8 cellular contexts compared by ENCODE assay signal in the genomic region with DNA sequence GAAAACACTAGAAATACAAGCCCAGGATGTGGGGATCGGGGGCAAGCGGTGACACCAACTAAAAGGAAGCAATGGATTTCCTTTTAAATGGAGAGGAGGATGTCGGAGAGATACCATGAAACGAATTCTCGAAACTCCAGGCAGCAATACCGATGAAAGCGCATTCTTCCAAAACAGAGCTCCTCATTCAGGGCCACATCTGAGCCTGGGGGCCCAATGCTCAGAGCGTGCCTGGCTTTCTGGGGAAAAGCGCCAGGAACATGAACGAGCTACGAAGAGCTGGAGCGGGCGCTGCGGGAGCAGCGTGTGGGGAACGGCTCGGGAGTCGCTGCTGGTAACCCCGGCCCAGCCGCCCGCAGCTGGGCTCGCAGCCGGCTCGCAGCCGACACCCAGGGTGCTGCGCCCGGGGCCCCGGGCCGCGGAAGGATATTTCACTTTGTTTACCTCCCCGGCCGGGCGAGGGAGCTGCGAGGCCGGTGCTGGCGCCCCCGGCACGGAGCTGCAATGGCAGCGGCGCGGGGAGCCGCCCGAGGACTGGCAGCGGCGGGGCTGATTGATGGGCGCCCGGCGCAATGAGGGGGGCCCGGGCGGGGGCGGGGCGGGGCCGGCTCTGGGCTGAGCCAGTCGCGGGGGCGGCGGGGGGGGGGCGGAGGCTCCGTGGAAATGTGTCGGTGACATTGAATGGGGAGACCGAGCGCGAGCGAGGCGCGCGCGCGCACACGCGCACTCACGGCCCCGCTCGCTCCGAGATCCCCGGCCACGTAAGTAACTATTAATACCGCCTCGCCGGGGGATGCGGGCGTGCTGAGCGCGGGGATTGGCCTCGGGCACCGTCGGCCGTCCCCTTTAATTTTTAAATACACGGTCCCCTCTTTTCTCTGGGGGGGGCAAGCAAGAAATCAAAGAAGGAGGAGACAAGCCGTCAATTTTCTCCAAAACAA. TPM values are rescaled to one million over a fixed set of nuclear protein-coding genes. Genes with fewer than 3 reads are reported as not detected.
DNase-seq lines count a peak whose midpoint lies in the region; ATAC-seq and TF ChIP-seq lines count a peak whose summit lies in the region.

A gene (plus strand): TSS at position 687 of the 941 bp plus-strand sequence. CDS start 1,372 bp downstream, outside the sequence.

- H3K27me3 Mint-ChIP-seq in naive B cell = no peaks in the 10 kb centered on the region

- peak; percentile 62 for DNase-seq in Caki2 (ENCODE audit: low read depth)
- peak; percentile 48 for DNase-seq in KG1 (lab: John Stamatoyannopoulos, UW)
- peak; percentile 87 for DNase-seq in RWPE1 (ENCODE audit: low spot score)
- DNase-seq in activated T-helper 1 cell treated with anti-CD3 and anti-CD28 coated beads, Interleukin-2, amount 50 U/mL, for 16 hours (ENCODE audit: low read depth in 1 of 2, low spot score in 1 of 2) = peak; percentile 81 to 86
- DNase-seq in fibroblast of gingiva (ENCODE audit: low read depth) = peak; percentile 89
- DNase-seq in naive B cell = peak; percentile 87
- DNase-seq in stimulated activated effector memory CD8-positive, alpha-beta T cell treated with anti-CD3 and anti-CD28 coated beads, Interleukin-12 subunit alpha, Interleukin-12 subunit beta, amount 100 ng/mL, for 72 hours (ENCODE audit: low spot score in 2 of 2) = peak; percentile 70 to 86

- H3K4me3 Mint-ChIP-seq in naive B cell = peak within 1 kb of the TSS; percentile 96 to 100 (median 98)
- peak within 1 kb of the TSS; percentile 98 for H3K4me3 Mint-ChIP-seq in stimulated activated effector memory CD8-positive, alpha-beta T cell treated with anti-CD3 and anti-CD28 coated beads, Interleukin-12 subunit alpha, Interleukin-12 subunit beta, amount 100 ng/mL, for 72 hours

- peak within 1 kb of the TSS; percentile 93 to 98 (median 96) for H3K27ac Mint-ChIP-seq in naive B cell
- H3K27ac Mint-ChIP-seq in stimulated activated effector memory CD8-positive, alpha-beta T cell treated with anti-CD3 and anti-CD28 coated beads, Interleukin-12 subunit alpha, Interleukin-12 subunit beta, amount 100 ng/mL, for 72 hours = peak within 1 kb of the TSS; percentile 88

- H3K36me3 Mint-ChIP-seq in naive B cell = peaks cover 0 to 8% of the 10 kb centered on the region in 2 donors
- peaks cover 27% of the 10 kb centered on the region for H3K36me3 Mint-ChIP-seq in stimulated activated effector memory CD8-positive, alpha-beta T cell treated with anti-CD3 and anti-CD28 coated beads, Interleukin-12 subunit alpha, Interleukin-12 subunit beta, amount 100 ng/mL, for 72 hours

- CTCF ChIA-PET in RWPE1 (lab: Yijun Ruan, JAX) = interaction anchor here (0.6 to 3.8 kb wide), 13 partner anchors 13 to 917 kb away, joined by 3 to 32 read pairs (median 4); no protein-coding TSS in a partner anchor

- no peaks in the 10 kb centered on the region for H3K9me3 Mint-ChIP-seq in naive B cell
- H3K9me3 Mint-ChIP-seq in stimulated activated effector memory CD8-positive, alpha-beta T cell treated with anti-CD3 and anti-CD28 coated beads, Interleukin-12 subunit alpha, Interleukin-12 subunit beta, amount 100 ng/mL, for 72 hours = no peaks in the 10 kb centered on the region

- peak; percentile 71 for ATAC-seq in GM21529 (IDR thresholded peaks at IDR 0.05; ENCODE audit: unreplicated experiment)
- ATAC-seq in naive B cell (ENCODE audit: low read depth in 2 of 2) = peak; percentile 74 to 77
- peak; percentile 83 for ATAC-seq in stimulated activated effector memory CD8-positive, alpha-beta T cell treated with anti-CD3 and anti-CD28 coated beads, Interleukin-12 subunit alpha, Interleukin-12 subunit beta, amount 100 ng/mL, for 72 hours

- POLR2A ChIA-PET in RWPE1 (lab: Yijun Ruan, JAX; ENCODE audit: low non-redundant PET) = interaction anchor here (1.0 kb wide), 1 partner anchor 20 kb away, joined by 3 read pairs; no protein-coding TSS in a partner anchor

- in situ Hi-C loops in Caki2 (cut with HindIII; ENCODE audit: low pct_unique_long_range_greater_than_20kb, low sequenced_read_pairs) = no loop called here

- H3K27ac ChIP-seq in RWPE1 = peak within 1 kb of the TSS; percentile 96

- TF ChIP-seq CTCF in RWPE1 (conservative IDR thresholded peaks at IDR 0.05; ENCODE audit: low read depth) = peak; percentile 39

- H3K4me1 Mint-ChIP-seq in naive B cell = peaks cover 36 to 42% (median 39%) of the 10 kb centered on the region in 3 donors
- peaks cover 55% of the 10 kb centered on the region for H3K4me1 Mint-ChIP-seq in stimulated activated effector memory CD8-positive, alpha-beta T cell treated with anti-CD3 and anti-CD28 coated beads, Interleukin-12 subunit alpha, Interleukin-12 subunit beta, amount 100 ng/mL, for 72 hours

RNA-seq across cellular contexts. Expression of the gene that starts here (rescaled TPM):
- 0.81 TPM in 1 of 2 replicates, not detected in the other for total RNA-seq in Caki2 (2014; rRNA removed; shearing (Covaris generic); ENCODE audit: low replicate concordance)
- polyA plus RNA-seq in naive B cell (ENCODE audit: low read depth in 6 of 6) = 10 to 100 TPM; 48.4 to 94.2 (median 58.6) TPM

Comparison
In these comparisons a context has a peak if more than half of its experiments do, and no peak if none do; other contexts are left out.
1. Peak in every context shown above with its lines: DNase-seq, ATAC-seq and H3K27ac ChIP-seq.
2. Peak in DNase-seq in Caki2; RNA of the gene not detected or under 1 TPM.